8 cellular contexts compared by ENCODE assay signal in the genomic region with DNA sequence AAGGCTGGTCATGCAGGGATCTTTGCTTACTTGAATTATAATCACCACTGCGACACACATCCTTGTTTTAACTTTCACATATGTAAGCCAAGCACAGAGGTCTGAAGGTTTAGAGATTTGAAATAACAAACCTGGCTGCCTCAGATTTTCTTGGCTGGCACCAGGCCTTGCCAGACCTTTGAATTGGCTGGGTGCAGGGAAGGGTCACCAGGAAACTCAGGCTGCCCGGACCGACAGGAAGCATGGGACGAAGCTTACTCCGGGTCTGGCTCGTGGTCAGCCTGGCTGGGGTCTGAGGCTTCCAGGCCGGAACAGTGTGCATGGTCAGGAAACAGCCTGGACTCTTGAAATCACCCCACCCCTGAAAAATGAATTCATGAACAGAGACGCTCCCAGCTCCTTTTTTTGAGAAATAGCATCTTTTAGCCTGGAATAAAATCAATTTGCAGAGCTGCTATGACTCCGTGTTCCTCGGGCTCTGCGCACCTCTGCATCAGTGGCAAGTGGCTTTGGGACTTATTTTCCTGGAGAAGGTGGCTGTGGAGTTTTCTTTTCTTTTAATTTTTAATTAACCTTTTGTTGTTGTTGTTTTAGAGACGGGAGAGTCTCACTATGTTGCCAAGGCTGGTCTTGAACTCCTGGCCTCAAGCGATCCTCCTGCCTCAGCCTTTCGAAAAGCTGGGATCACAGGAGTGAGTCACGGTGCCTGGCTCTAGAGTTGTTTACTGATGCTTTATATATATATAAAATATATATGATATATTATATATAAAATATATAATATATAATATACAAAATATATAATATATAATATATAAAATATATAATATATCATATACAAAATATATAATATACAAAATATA. TPM values are rescaled to one million over a fixed set of nuclear protein-coding genes. Genes with fewer than 3 reads are reported as not detected.
A peak's percentile ranks its signal among the peaks of the same experiment; 100 is the strongest.
DNase-seq lines count a peak whose midpoint lies in the region; ATAC-seq, FAIRE-seq and TF ChIP-seq lines count a peak whose summit lies in the region.
"Not testable (repeated sequence)": the region's sequence is repeated elsewhere in the genome, so short reads cannot be mapped to it uniquely, and the experiment has no call there.

No MANE protein-coding gene starts in this region.

- H3K4me1 Mint-ChIP-seq in activated CD4-positive, alpha-beta T cell treated with anti-CD3 and anti-CD28 coated beads for 36 hours; glutamatergic neuron (ENCODE audit: low read depth, unreplicated experiment); naive thymus-derived CD4-positive, alpha-beta T cell: not testable (repeated sequence)

- H3K4me2 ChIP-seq in K562 (ENCODE audit: insufficient read depth, low read length), result not testable (repeated sequence)

- not testable (repeated sequence) for H3K9me1 ChIP-seq in K562 (ENCODE audit: control insufficient read depth, insufficient read depth, low read length)

- intact Hi-C loops in activated CD4-positive, alpha-beta T cell treated with anti-CD3 and anti-CD28 coated beads for 36 hours (cut with DNase I, micrococcal nuclease); K562 (cut with micrococcal nuclease); naive thymus-derived CD4-positive, alpha-beta T cell (cut with micrococcal nuclease); sigmoid colon (cut with DNase I); uterus (cut with DNase I; ENCODE audit: low total_unique reads): not testable (repeated sequence)

- in situ Hi-C loops in K562 (cut with MboI), result not testable (repeated sequence)

- not testable (repeated sequence) for H3K27ac ChIP-seq in K562 (ENCODE audit: extremely low read depth, low read depth, low read length); naive thymus-derived CD4-positive, alpha-beta T cell (ENCODE audit: low read depth, low read length); sigmoid colon
- peak overlapping the region in 1 of 2 donors; percentile 0 for H3K27ac ChIP-seq in uterus

- H3K27me3 ChIP-seq in MG63; K562 (ENCODE audit: control insufficient read depth in 2 of 2, insufficient read depth in 2 of 2, low read length in 2 of 2); naive thymus-derived CD4-positive, alpha-beta T cell (ENCODE audit: control insufficient read depth in 2 of 2, insufficient read depth in 2 of 2, low read length in 2 of 2); sigmoid colon; uterus: not testable (repeated sequence)

- TF ChIP-seq RAD21 in K562 (CRISPR knock-in tag; conservative IDR thresholded peaks at IDR 0.05 in 1 of 2, IDR thresholded peaks at IDR 0.05 in 1 of 2), result not testable (repeated sequence)

- H3K27ac Mint-ChIP-seq in activated CD4-positive, alpha-beta T cell treated with anti-CD3 and anti-CD28 coated beads for 36 hours; glutamatergic neuron (ENCODE audit: unreplicated experiment): not testable (repeated sequence)
- H3K27ac Mint-ChIP-seq in naive thymus-derived CD4-positive, alpha-beta T cell, result peak overlapping the region in 1 of 9 donors; percentile 51

- POLR2A ChIA-PET in activated CD4-positive, alpha-beta T cell treated with anti-CD3 and anti-CD28 coated beads for 36 hours (lab: Charles Lee), result not testable (repeated sequence)
- POLR2A ChIA-PET in K562 (lab: Yijun Ruan, JAX), result interaction anchor here (0.6 to 1.3 kb wide), 2 partner anchors 24 to 34 kb away, joined by 3 read pairs; no protein-coding TSS in a partner anchor
- POLR2A ChIA-PET in naive thymus-derived CD4-positive, alpha-beta T cell (lab: Charles Lee), result interaction anchor here (0.8 kb wide), 1 partner anchor 367 kb away, joined by 4 read pairs; no protein-coding TSS in a partner anchor

- peak; percentile 42 for ATAC-seq in activated CD4-positive, alpha-beta T cell treated with anti-CD3 and anti-CD28 coated beads for 36 hours
- not testable (repeated sequence) for ATAC-seq in K562
- peak; percentile 71 for ATAC-seq in left lobe of liver
- peak; percentile 8 for ATAC-seq in naive thymus-derived CD4-positive, alpha-beta T cell

- not testable (repeated sequence) for TF ChIP-seq POLR2A in K562 (conservative IDR thresholded peaks at IDR 0.05); sigmoid colon (IDR thresholded peaks at IDR 0.05); uterus (IDR thresholded peaks at IDR 0.05)

- H4K20me1 ChIP-seq in K562 (replicated peaks; ENCODE audit: control insufficient read depth, insufficient read depth, low read length), result not testable (repeated sequence)

- H3K79me2 ChIP-seq in K562 (ENCODE audit: control insufficient read depth, insufficient read depth, low read length), result not testable (repeated sequence)

- H3K27me3 Mint-ChIP-seq in activated CD4-positive, alpha-beta T cell treated with anti-CD3 and anti-CD28 coated beads for 36 hours; glutamatergic neuron (ENCODE audit: unreplicated experiment); naive thymus-derived CD4-positive, alpha-beta T cell: not testable (repeated sequence)

- not testable (repeated sequence) for TF ChIP-seq CTCF in K562 (IDR thresholded peaks at IDR 0.05 in 2 of 3, conservative IDR thresholded peaks at IDR 0.05 in 1 of 3; ENCODE audit: insufficient read depth in 2 of 3, low read depth in 1 of 3, low read length in 3 of 3); glutamatergic neuron (IDR thresholded peaks at IDR 0.05; ENCODE audit: partially characterized antibody, unreplicated experiment); sigmoid colon (IDR thresholded peaks at IDR 0.05); uterus (IDR thresholded peaks at IDR 0.05)

- not testable (repeated sequence) for H3K9me3 ChIP-seq in MG63; K562 (replicated peaks; ENCODE audit: control insufficient read depth, insufficient read depth, low read depth, low read length); naive thymus-derived CD4-positive, alpha-beta T cell (ENCODE audit: control insufficient read depth in 2 of 3, low read length in 3 of 3); sigmoid colon; uterus

- H3K4me3 ChIP-seq in MG63; K562; naive thymus-derived CD4-positive, alpha-beta T cell (ENCODE audit: low read length); sigmoid colon; uterus: not testable (repeated sequence)

- not testable (repeated sequence) for FAIRE-seq in K562 (lab: Jason Lieb, UNC)

- not testable (repeated sequence) for H3K9ac ChIP-seq in K562 (ENCODE audit: insufficient read depth in 1 of 2, low read depth in 2 of 2, low read length in 2 of 2)

- not testable (repeated sequence) for H3K9me3 Mint-ChIP-seq in activated CD4-positive, alpha-beta T cell treated with anti-CD3 and anti-CD28 coated beads for 36 hours (ENCODE audit: low read depth); glutamatergic neuron (ENCODE audit: unreplicated experiment); naive thymus-derived CD4-positive, alpha-beta T cell

- not testable (repeated sequence) for H3K36me3 ChIP-seq in MG63; K562 (ENCODE audit: control insufficient read depth, insufficient read depth, low read length); naive thymus-derived CD4-positive, alpha-beta T cell (ENCODE audit: control insufficient read depth in 2 of 3, insufficient read depth in 3 of 3, low read length in 3 of 3); sigmoid colon; uterus

- not testable (repeated sequence) for H3K4me1 ChIP-seq in K562 (replicated peaks in 1 of 2; ENCODE audit: control insufficient read depth in 2 of 2, insufficient read depth in 2 of 2, low read length in 2 of 2); naive thymus-derived CD4-positive, alpha-beta T cell (ENCODE audit: control insufficient read depth in 2 of 2, insufficient read depth in 2 of 2, low read length in 2 of 2); sigmoid colon; uterus

- peak overlapping the region; percentile 40; the same call in 1 of the 2 replicates for H2AFZ ChIP-seq in K562 (ENCODE audit: low read depth, low read length)

- not testable (repeated sequence) for H3K4me3 Mint-ChIP-seq in activated CD4-positive, alpha-beta T cell treated with anti-CD3 and anti-CD28 coated beads for 36 hours; glutamatergic neuron (ENCODE audit: unreplicated experiment); naive thymus-derived CD4-positive, alpha-beta T cell

- not testable (repeated sequence) for BruUV-seq in K562 (replicated peaks; lab: Mats Ljungman, UMichigan)

- H3K36me3 Mint-ChIP-seq in activated CD4-positive, alpha-beta T cell treated with anti-CD3 and anti-CD28 coated beads for 36 hours (ENCODE audit: low read depth); glutamatergic neuron (ENCODE audit: unreplicated experiment); naive thymus-derived CD4-positive, alpha-beta T cell: not testable (repeated sequence)

- CTCF ChIA-PET in activated CD4-positive, alpha-beta T cell treated with anti-CD3 and anti-CD28 coated beads for 36 hours (lab: Charles Lee), result interaction anchor here (1.0 kb wide), 1 partner anchor 90 kb away, joined by 3 read pairs; no protein-coding TSS in a partner anchor
- CTCF ChIA-PET in K562 (lab: Yijun Ruan, JAX; ENCODE audit: low intra/inter-chr PET ratio); naive thymus-derived CD4-positive, alpha-beta T cell (lab: Charles Lee): not testable (repeated sequence)

- TF ChIP-seq EP300 in K562 (IDR thresholded peaks at IDR 0.05; ENCODE audit: low read length); sigmoid colon (IDR thresholded peaks at IDR 0.05): not testable (repeated sequence)

- DNase-seq in MG63 (peak; percentile 43), glutamatergic neuron (peak; percentile 22), sigmoid colon (peak; percentile 80), uterus (peak; percentile 25 to 61)
- not testable (repeated sequence) for DNase-seq in activated CD4-positive, alpha-beta T cell treated with anti-CD3 and anti-CD28 coated beads for 36 hours; K562 (ENCODE audit: extremely low read depth in 1 of 4, low spot score in 3 of 4); left lobe of liver (ENCODE audit: low spot score)
- DNase-seq in naive thymus-derived CD4-positive, alpha-beta T cell, result peak in 3 of 9 donors; percentile 23 to 34 (median 30)

- 61% methylated on average over 15 of the region's 15 CpGs for WGBS in K562 (ENCODE audit: insufficient coverage, low coverage, missing lambda C conversion rate)
- WGBS in sigmoid colon, 2 donors, result 72 to 78% methylated on average over 15 of the region's 15 CpGs

RNA-seq across cellular contexts. Expression of a gene that starts 35.3 kb away (rescaled TPM):
- 187 and 211 TPM in 2 replicates for total RNA-seq in MG63 (2014; rRNA removed; shearing (Covaris generic); ENCODE audit: low replicate concordance)
- total RNA-seq in activated CD4-positive, alpha-beta T cell treated with anti-CD3 and anti-CD28 coated beads for 36 hours, result 100 to 1,000 TPM; 186 to 190 TPM
- 165 and 234 TPM in 2 replicates for total RNA-seq in K562 (2011; cell fraction: chromatin; rRNA removed; ENCODE audit: low replicate concordance)
- total RNA-seq in K562 (2011; cell fraction: nucleolus; rRNA removed), result 104 and 108 TPM in 2 replicates
- total RNA-seq in K562 (2011; cell fraction: nucleoplasm; rRNA removed), result 115 and 124 TPM in 2 replicates
- 132 and 140 TPM in 2 replicates for total RNA-seq in K562 (2014; rRNA removed)
- total RNA-seq in K562 (2014; rRNA removed; fragmentation: Illumina TruSeq; extraction: Trizol), result 241 and 267 TPM in 2 replicates
- 235 and 243 TPM in 2 replicates for total RNA-seq in K562 (2015; rRNA removed; fragmentation: Illumina TruSeq; extraction: Trizol)
- 219 and 223 TPM in 2 replicates for total RNA-seq in K562 (2021)
- polyA plus RNA-seq in K562 (2011; rRNA removed), result 200 and 229 TPM in 2 replicates
- 215 and 240 TPM in 2 replicates for polyA plus RNA-seq in K562 (2011; cell fraction: cytosol; rRNA removed)
- 127 and 151 TPM in 2 replicates for polyA plus RNA-seq in K562 (2011; cell fraction: nucleus; rRNA removed)
- polyA plus RNA-seq in K562 (2012), result 168 and 218 TPM in 2 replicates
- 232 and 250 TPM in 2 replicates for polyA plus RNA-seq in K562 (2014; fragmentation: Illumina TruSeq; extraction: Trizol)
- polyA plus RNA-seq in K562 (2014; fragmentation: Nextera tagmentation; extraction: Ambion mirVana), result 100 to 1,000 TPM; 594 to 984 TPM
- polyA plus RNA-seq in K562 (2014; rRNA removed), result 136 and 162 TPM in 2 replicates
- polyA minus RNA-seq in K562 (2011; rRNA and poly(A)+ RNA removed), result 466 and 590 TPM in 2 replicates
- polyA minus RNA-seq in K562 (2011; cell fraction: cytosol; rRNA and poly(A)+ RNA removed), result 201 and 253 TPM in 2 replicates
- 75.3 and 108 TPM in 2 replicates for polyA minus RNA-seq in K562 (2011; cell fraction: nucleus; rRNA and poly(A)+ RNA removed)
- 223 TPM for total RNA-seq in glutamatergic neuron (ENCODE audit: unreplicated experiment)
- 9.6 TPM for total RNA-seq in left lobe of liver
- total RNA-seq in naive thymus-derived CD4-positive, alpha-beta T cell, result 100 to 1,000 TPM in 1 of 5 experiments, 10 to 100 TPM in 2, 1 to 10 TPM in 2; 8.4 to 161 (median 45.9) TPM
- 10 to 100 TPM; 11.5 to 18.7 TPM for polyA plus RNA-seq in naive thymus-derived CD4-positive, alpha-beta T cell
- total RNA-seq in sigmoid colon, result 10 to 100 TPM in 2 of 4 donors, 1 to 10 TPM in 2; 7.4 to 17.0 (median 13.0) TPM
- polyA plus RNA-seq in sigmoid colon, result 10 to 100 TPM; 11.4 to 63.6 (median 25.4) TPM
- 10 to 100 TPM in 3 of 4 donors, 1 to 10 TPM in 1; 7.1 to 68.9 (median 39.2) TPM for total RNA-seq in uterus
